Comparison of ENCODE assay signal across 8 cellular contexts in genomic region chr3:177196473-177197040, GRCh38. TPM values are rescaled to one million over a fixed set of nuclear protein-coding genes. Genes with fewer than 3 reads are reported as not detected.
A peak's percentile ranks its signal among the peaks of the same experiment; 100 is the strongest.
DNase-seq lines count a peak whose midpoint lies in the region; ATAC-seq and TF ChIP-seq lines count a peak whose summit lies in the region.

No MANE protein-coding gene starts in this region.

- H3K4me3 ChIP-seq in fibroblast of pulmonary artery (replicated peaks; ENCODE audit: low read depth, low read length) (peak overlapping the region; percentile 80), urinary bladder (ENCODE audit: low read depth, low read length) (peak overlapping the region; percentile 99)

- POLR2A ChIA-PET in activated CD4-positive, alpha-beta T cell treated with anti-CD3 and anti-CD28 coated beads for 36 hours (lab: Charles Lee), result interaction anchor here (0.5 to 1.4 kb wide), 3 partner anchors 35 to 168 kb away, joined by 3 to 4 read pairs (median 3); no protein-coding TSS in a partner anchor

- TF ChIP-seq CTCF in fibroblast of pulmonary artery (IDR thresholded peaks at IDR 0.05; ENCODE audit: low read length, missing control alignments), result no peak
- no peak for TF ChIP-seq CTCF in nephron progenitor cell (IDR thresholded peaks at IDR 0.05)

- intact Hi-C loops in activated CD4-positive, alpha-beta T cell treated with anti-CD3 and anti-CD28 coated beads for 36 hours (cut with DNase I, micrococcal nuclease), result loop anchor here (1.0 to 5.0 kb wide), 7 partner anchors 74 to 1951 kb away; partner anchors contain the start of gene PIK3CA (in 1 of the 2)

- ATAC-seq in activated CD4-positive, alpha-beta T cell treated with anti-CD3 and anti-CD28 coated beads for 36 hours, result peak; percentile 0

- H3K4me1 ChIP-seq in urinary bladder (ENCODE audit: insufficient read depth), result no peaks in the 10 kb centered on the region

- H3K36me3 ChIP-seq in urinary bladder (ENCODE audit: insufficient read depth), result no peaks in the 10 kb centered on the region

- no peaks in the 10 kb centered on the region for H3K9me3 Mint-ChIP-seq in activated CD4-positive, alpha-beta T cell treated with anti-CD3 and anti-CD28 coated beads for 36 hours (ENCODE audit: low read depth)
- peaks cover 13% of the 10 kb centered on the region for H3K9me3 Mint-ChIP-seq in nephron progenitor cell

- H3K4me3 Mint-ChIP-seq in activated CD4-positive, alpha-beta T cell treated with anti-CD3 and anti-CD28 coated beads for 36 hours, result peak overlapping the region; percentile 88
- H3K4me3 Mint-ChIP-seq in nephron progenitor cell, result peak overlapping the region; percentile 99

- peak overlapping the region; percentile 94 for H3K27ac ChIP-seq in urinary bladder (ENCODE audit: low read depth)

- H3K27ac Mint-ChIP-seq in activated CD4-positive, alpha-beta T cell treated with anti-CD3 and anti-CD28 coated beads for 36 hours, result peak overlapping the region; percentile 99
- H3K27ac Mint-ChIP-seq in nephron progenitor cell, result peak overlapping the region; percentile 99

- DNase-seq in activated CD4-positive, alpha-beta T cell treated with anti-CD3 and anti-CD28 coated beads for 36 hours, result peak; percentile 73
- no peak for DNase-seq in activated CD4-positive, alpha-beta T cell treated with anti-CD3 and anti-CD28 coated beads, Interleukin-2, amount 50 U/mL, for 4 hours
- DNase-seq in NCI-H1105 (lab: John Stamatoyannopoulos, UW), result peak; percentile 59
- peak; percentile 68 to 73 for DNase-seq in activated T-cell treated with anti-CD3 and anti-CD28 coated beads, Interleukin-2, amount 50 U/mL, for 48 hours
- peak; percentile 51 for DNase-seq in fibroblast of pulmonary artery (ENCODE audit: low read depth)
- DNase-seq in nephron progenitor cell, result peak; percentile 61
- DNase-seq in NCI-H1694 treated with DMSO at 0.1 percent for 48 hours (lab: John Stamatoyannopoulos, UW), result no peak

- 1% methylated on average over 42 of the region's 42 CpGs for WGBS in urinary bladder

- CTCF ChIA-PET in activated CD4-positive, alpha-beta T cell treated with anti-CD3 and anti-CD28 coated beads for 36 hours (lab: Charles Lee), result no interaction called here

- H3K4me1 Mint-ChIP-seq in activated CD4-positive, alpha-beta T cell treated with anti-CD3 and anti-CD28 coated beads for 36 hours, result peaks cover 65% of the 10 kb centered on the region
- H3K4me1 Mint-ChIP-seq in nephron progenitor cell, result peaks cover 50% of the 10 kb centered on the region

- peaks cover 30% of the 10 kb centered on the region for H3K36me3 Mint-ChIP-seq in activated CD4-positive, alpha-beta T cell treated with anti-CD3 and anti-CD28 coated beads for 36 hours (ENCODE audit: low read depth)
- peaks cover 26% of the 10 kb centered on the region for H3K36me3 Mint-ChIP-seq in nephron progenitor cell (ENCODE audit: low read depth)

- no peaks in the 10 kb centered on the region for H3K27me3 Mint-ChIP-seq in activated CD4-positive, alpha-beta T cell treated with anti-CD3 and anti-CD28 coated beads for 36 hours
- no peaks in the 10 kb centered on the region for H3K27me3 Mint-ChIP-seq in nephron progenitor cell (ENCODE audit: low read depth, poor library complexity)

RNA-seq across cellular contexts. Expression of gene TBL1XR1, which starts 0.7 kb away (rescaled TPM):
- total RNA-seq in activated CD4-positive, alpha-beta T cell treated with anti-CD3 and anti-CD28 coated beads for 36 hours, result 100 to 1,000 TPM; 164 to 226 TPM
- 252 TPM for total RNA-seq in urinary bladder
- polyA plus RNA-seq in urinary bladder, result 21.7 TPM

Comparison
In these comparisons a context has a peak if more than half of its experiments do, and no peak if none do; other contexts are left out.
1. DNase-seq: peak in activated CD4-positive, alpha-beta T cell treated with anti-CD3 and anti-CD28 coated beads for 36 hours (single experiment), NCI-H1105 (single experiment), activated T-cell treated with anti-CD3 and anti-CD28 coated beads, Interleukin-2, amount 50 U/mL, for 48 hours (2 of 2), fibroblast of pulmonary artery (single experiment) and nephron progenitor cell (single experiment); none in activated CD4-positive, alpha-beta T cell treated with anti-CD3 and anti-CD28 coated beads, Interleukin-2, amount 50 U/mL, for 4 hours (0 of 2) and NCI-H1694 treated with DMSO at 0.1 percent for 48 hours (single experiment).